ENCODE assay signal across 24 cellular contexts in the genomic region with DNA sequence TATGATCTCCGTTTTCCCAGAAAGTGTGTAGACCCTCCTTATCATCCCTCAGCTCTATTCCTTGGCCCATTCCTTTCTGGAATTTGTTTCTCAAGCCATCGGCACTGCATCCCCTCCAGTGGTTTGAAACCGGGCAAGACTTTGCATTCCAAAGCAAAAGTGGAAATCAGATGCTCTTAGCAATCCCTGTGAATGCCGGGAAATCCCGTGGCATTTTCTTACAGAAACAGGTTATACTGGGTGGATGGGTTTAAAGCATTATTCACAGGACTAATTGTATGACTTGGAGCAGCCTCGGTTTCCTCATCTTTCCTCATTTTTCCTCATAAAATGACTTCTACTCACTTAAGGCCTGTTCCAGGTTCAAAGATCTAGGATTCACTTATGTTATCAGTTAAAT. TPM values are rescaled to one million over a fixed set of nuclear protein-coding genes. Genes with fewer than 3 reads are reported as not detected.
DNase-seq lines count a peak whose midpoint lies in the region; ATAC-seq and TF ChIP-seq lines count a peak whose summit lies in the region.
"Had no signal": no experiment of that assay in that cellular context is flagged by ENCODE, and none has a peak within 500 bp of the region (broad histone marks: within the 10 kb centered on the region; RNA-seq: fewer than 3 reads in every experiment).

No MANE protein-coding gene starts in this region.

- no peaks in the 10 kb centered on the region for H4K20me1 ChIP-seq in GM23338 (replicated peaks; ENCODE audit: insufficient read depth)

- no peak overlapping the region for H2BK5ac ChIP-seq in trophoblast cell (ENCODE audit: low read depth, low read length, poor library complexity)

- no peak overlapping the region for H2AK5ac ChIP-seq in trophoblast cell (ENCODE audit: low read length)

- H2BK120ac ChIP-seq in trophoblast cell (ENCODE audit: insufficient read depth, low read length, poor library complexity) = no peak overlapping the region

- no peaks in the 10 kb centered on the region for H3K27me3 Mint-ChIP-seq in GM23338 (ENCODE audit: insufficient read depth, low read depth, poor library complexity)
- H3K27me3 Mint-ChIP-seq in glutamatergic neuron (ENCODE audit: unreplicated experiment) = peaks cover 2% of the 10 kb centered on the region
- H3K27me3 Mint-ChIP-seq: activated naive CD4-positive, alpha-beta T cell treated with anti-CD3 and anti-CD28 coated beads, Interleukin-2, amount 50 U/mL, for 24 hours; effector memory CD8-positive, alpha-beta T cell; T-cell had no signal

- H3K9me3 ChIP-seq in WERI-Rb-1 (ENCODE audit: severe bottlenecking) (peaks cover 3% of the 10 kb centered on the region), trophoblast cell (ENCODE audit: insufficient read depth, low read depth, low read length) (no peaks in the 10 kb centered on the region)
- H3K9me3 ChIP-seq: colonic mucosa, ovary, right atrium auricular region, SJSA1, spleen, tibial artery had no signal

- H4K12ac ChIP-seq in trophoblast cell (ENCODE audit: low read depth, low read length) = no peak overlapping the region

- no peak overlapping the region for H3K9ac ChIP-seq in trophoblast cell (ENCODE audit: low read length)

- H3K27me3 ChIP-seq in GM23338 (ENCODE audit: insufficient read depth) (no peaks in the 10 kb centered on the region), WERI-Rb-1 (ENCODE audit: insufficient read depth, low read depth, severe bottlenecking) (no peaks in the 10 kb centered on the region), trophoblast cell (ENCODE audit: insufficient read depth, low read length) (no peaks in the 10 kb centered on the region)
- H3K27me3 ChIP-seq: cardiac muscle cell, colonic mucosa, ovary, right atrium auricular region, SJSA1, spleen, tibial artery had no signal

- H3K9me2 ChIP-seq in GM23338 (ENCODE audit: insufficient read depth) = no peaks in the 10 kb centered on the region

- no peaks in the 10 kb centered on the region for H3K79me1 ChIP-seq in trophoblast cell (ENCODE audit: low read length)

- H3K4me1 ChIP-seq in GM23338 (ENCODE audit: insufficient read depth) (peaks cover 29% of the 10 kb centered on the region), trophoblast cell (ENCODE audit: control insufficient read depth in 1 of 2, insufficient read depth in 2 of 2, low read length in 2 of 2) (peaks cover 4 to 6% of the 10 kb centered on the region in 2 experiments)
- H3K4me1 ChIP-seq: right atrium auricular region, spleen, tibial artery had no signal

- WGBS in trophoblast cell (ENCODE audit: extremely low coverage, insufficient coverage, insufficient read length) = no CpG with 5 or more reads among the region's 6 CpGs

- peak overlapping the region; percentile 19; the same call in 1 of the 2 replicates for H3K4me2 ChIP-seq in GM23338
- H3K4me2 ChIP-seq in trophoblast cell (ENCODE audit: low read length) = no peak overlapping the region

- H3K14ac ChIP-seq in trophoblast cell (ENCODE audit: low read length) = no peak overlapping the region

- H3K4me1 Mint-ChIP-seq in GM23338 (peaks cover 39% of the 10 kb centered on the region), glutamatergic neuron (ENCODE audit: low read depth, unreplicated experiment) (peaks cover 22% of the 10 kb centered on the region)

- H3K23ac ChIP-seq in trophoblast cell (ENCODE audit: low read length) = no peak overlapping the region

- H3K79me2 ChIP-seq in GM23338 (replicated peaks; ENCODE audit: insufficient read depth) (peaks cover 37% of the 10 kb centered on the region), trophoblast cell (ENCODE audit: control insufficient read depth, insufficient read depth, low read length, poor library complexity) (no peaks in the 10 kb centered on the region)

- H3K9me3 Mint-ChIP-seq in GM23338 (no peaks in the 10 kb centered on the region; the same call in 2 of the 3 replicates), glutamatergic neuron (ENCODE audit: unreplicated experiment) (peaks cover 5% of the 10 kb centered on the region)
- H3K9me3 Mint-ChIP-seq: activated naive CD4-positive, alpha-beta T cell treated with anti-CD3 and anti-CD28 coated beads, Interleukin-2, amount 50 U/mL, for 24 hours; effector memory CD8-positive, alpha-beta T cell; nephron; T-cell had no signal

- no peak overlapping the region for H4K8ac ChIP-seq in trophoblast cell (ENCODE audit: low read depth, low read length)

- TF ChIP-seq CTCF in GM23338 (conservative IDR thresholded peaks at IDR 0.05; ENCODE audit: low read depth in 2 of 2) = no peak
- no peak for TF ChIP-seq CTCF in WERI-Rb-1 (IDR thresholded peaks at IDR 0.05; ENCODE audit: low read depth, low read length)
- TF ChIP-seq CTCF in glutamatergic neuron (IDR thresholded peaks at IDR 0.05; ENCODE audit: partially characterized antibody, unreplicated experiment) = no peak
- no peak for TF ChIP-seq CTCF in coronary artery (IDR thresholded peaks at IDR 0.05)

- H3K4me3 Mint-ChIP-seq in GM23338 (no peak overlapping the region), glutamatergic neuron (ENCODE audit: unreplicated experiment) (no peak overlapping the region)
- H3K4me3 Mint-ChIP-seq: activated naive CD4-positive, alpha-beta T cell treated with anti-CD3 and anti-CD28 coated beads, Interleukin-2, amount 50 U/mL, for 24 hours; effector memory CD8-positive, alpha-beta T cell; nephron; T-cell had no signal

- H4K91ac ChIP-seq in trophoblast cell (ENCODE audit: low read depth, low read length) = no peak overlapping the region

- H3K18ac ChIP-seq in trophoblast cell (ENCODE audit: low read length) = no peak overlapping the region

- H3K4ac ChIP-seq in trophoblast cell (ENCODE audit: low read depth, low read length) = no peak overlapping the region

- no peak overlapping the region for H2AFZ ChIP-seq in GM23338
- H2AFZ ChIP-seq in trophoblast cell (ENCODE audit: insufficient read depth, low read length, poor library complexity) = peak overlapping the region; percentile 28

- peaks cover 8% of the 10 kb centered on the region; the same call in 1 of the 2 replicates for H3F3A ChIP-seq in GM23338 (replicated peaks; ENCODE audit: low read depth)

- DNase-seq in GM23338 (ENCODE audit: low spot score) (peak; percentile 76), WERI-Rb-1 (no peak), glutamatergic neuron (no peak), trophoblast cell (peak; percentile 91 to 99), COR-L47 (lab: John Stamatoyannopoulos, UW) (no peak), coronary artery (ENCODE audit: low spot score) (no peak)
- DNase-seq: activated CD4-positive, alpha-beta T cell treated with anti-CD3 and anti-CD28 coated beads, Interleukin-2, amount 50 U/mL, for 48 hours; anterior cingulate cortex; C1 segment of cervical spinal cord; colonic mucosa; effector memory CD8-positive, alpha-beta T cell; NCI-H1092; NCI-H187; ovary; spleen; T-cell; tibial artery had no signal

- H2BK12ac ChIP-seq in trophoblast cell (ENCODE audit: low read length) = no peak overlapping the region

- H3K36me3 ChIP-seq in GM23338 (ENCODE audit: insufficient read depth) (no peaks in the 10 kb centered on the region), WERI-Rb-1 (no peaks in the 10 kb centered on the region), trophoblast cell (ENCODE audit: control insufficient read depth in 1 of 2, insufficient read depth in 2 of 2, low read length in 2 of 2) (no peaks in the 10 kb centered on the region)
- H3K36me3 ChIP-seq: cardiac muscle cell, colonic mucosa, ovary, right atrium auricular region, SJSA1, spleen, tibial artery had no signal

- H3K4me3 ChIP-seq in GM23338 (no peak overlapping the region), WERI-Rb-1 (ENCODE audit: low read depth, low read length) (no peak overlapping the region), trophoblast cell (ENCODE audit: low read depth, low read length) (no peak overlapping the region), coronary artery (no peak overlapping the region)
- H3K4me3 ChIP-seq: cardiac muscle cell, colonic mucosa, GM12878, ovary, right atrium auricular region, SJSA1, spleen, tibial artery had no signal

- H3K27ac ChIP-seq in GM23338 (ENCODE audit: low read depth) (peak overlapping the region; percentile 26), WERI-Rb-1 (peak overlapping the region; percentile 70), trophoblast cell (ENCODE audit: low read depth, low read length) (peak overlapping the region; percentile 72), coronary artery (no peak overlapping the region)
- H3K27ac ChIP-seq: cardiac muscle cell, ovary, right atrium auricular region, spleen, tibial artery had no signal

- H3K36me3 Mint-ChIP-seq in GM23338 (ENCODE audit: low read depth) (peaks cover 25% of the 10 kb centered on the region), glutamatergic neuron (ENCODE audit: unreplicated experiment) (peaks cover 7% of the 10 kb centered on the region)

- peak; percentile 28 for ATAC-seq in GM23338
- ATAC-seq in HG02970 (IDR thresholded peaks at IDR 0.05; ENCODE audit: low FRiP score, unreplicated experiment) = no peak
- ATAC-seq: effector memory CD8-positive, alpha-beta T cell; GM12878; T-cell had no signal

- no peak overlapping the region for H3K27ac Mint-ChIP-seq in GM23338
- H3K27ac Mint-ChIP-seq in glutamatergic neuron (ENCODE audit: unreplicated experiment) = peak overlapping the region; percentile 89
- H3K27ac Mint-ChIP-seq: activated naive CD4-positive, alpha-beta T cell treated with anti-CD3 and anti-CD28 coated beads, Interleukin-2, amount 50 U/mL, for 24 hours; effector memory CD8-positive, alpha-beta T cell; T-cell had no signal

TF ChIP-seq in GM23338, 12 proteins besides CTCF, POLR2A, EP300 and RAD21 (continues in another document):
- no peak for TF ChIP-seq ZNF114 (CRISPR knock-in tag; IDR thresholded peaks at IDR 0.05)

RNA-seq across cellular contexts. Expression of a gene that starts 52.0 kb away (rescaled TPM):
- 26.3 and 27.0 TPM in 2 replicates for total RNA-seq in GM23338 (2014; rRNA removed; shearing (Covaris generic))
- 31.1 and 33.2 TPM in 2 replicates for polyA plus RNA-seq in GM23338 (2016; fragmentation: Nextera tagmentation; extraction: Ambion mirVana)
- total RNA-seq in glutamatergic neuron (ENCODE audit: unreplicated experiment) = 28.3 TPM
- polyA plus RNA-seq in trophoblast cell (2013) = 3.2 and 3.7 TPM in 2 replicates

Comparison
In these comparisons a context has a peak if more than half of its experiments do, and no peak if none do; other contexts are left out.
1. DNase-seq: peak in GM23338 (single experiment) and trophoblast cell (2 of 2); none in WERI-Rb-1 (single experiment), glutamatergic neuron (single experiment), COR-L47 (single experiment) and coronary artery (single experiment).
2. H3K27ac ChIP-seq: peak in GM23338 (single experiment), WERI-Rb-1 (single experiment) and trophoblast cell (single experiment); none in coronary artery (0 of 2).